In the genomic region with DNA sequence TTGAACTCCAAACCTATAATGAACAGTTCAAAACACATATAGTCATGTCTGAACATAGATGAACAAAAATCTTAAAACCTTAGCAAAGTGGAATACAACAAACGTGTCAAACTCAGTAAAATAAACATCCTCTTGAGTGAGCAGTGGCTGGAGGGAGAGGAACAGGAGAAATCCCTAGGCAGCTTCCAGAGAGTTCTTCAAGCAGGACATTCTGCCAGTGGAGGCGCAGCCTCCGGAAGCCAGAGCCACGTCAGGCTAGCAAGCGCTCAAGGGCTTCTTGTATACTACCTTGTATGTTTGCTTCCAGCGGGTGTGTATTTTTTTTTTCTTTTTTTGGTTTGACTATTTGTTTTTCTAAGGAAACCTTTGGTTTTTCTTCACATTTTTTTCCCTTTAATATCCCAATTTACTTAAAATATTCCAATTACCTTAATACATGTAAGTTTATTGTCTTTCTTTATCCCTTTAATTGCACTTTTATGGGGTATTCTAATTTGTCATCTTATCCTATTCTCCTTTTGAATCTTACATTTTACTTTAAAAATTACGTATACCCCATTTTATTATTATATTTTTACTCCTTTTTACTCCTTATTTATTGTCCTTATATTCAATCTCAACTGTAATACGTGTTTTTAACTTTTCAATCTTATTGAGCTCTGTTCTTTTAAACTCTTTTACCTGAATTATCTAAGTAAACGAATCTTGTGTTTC, we compare ENCODE assay signal across 1 cellular context.
TF ChIP-seq lines count a peak whose summit lies in the region.

No MANE protein-coding gene starts in this region.

TF ChIP-seq in H1, 55 proteins besides CTCF, POLR2A, EP300 and RAD21:
- peak; percentile 68 for TF ChIP-seq TBP (IDR thresholded peaks at IDR 0.05; ENCODE audit: low read depth, low read length)
- TF ChIP-seq, protein P1, sequence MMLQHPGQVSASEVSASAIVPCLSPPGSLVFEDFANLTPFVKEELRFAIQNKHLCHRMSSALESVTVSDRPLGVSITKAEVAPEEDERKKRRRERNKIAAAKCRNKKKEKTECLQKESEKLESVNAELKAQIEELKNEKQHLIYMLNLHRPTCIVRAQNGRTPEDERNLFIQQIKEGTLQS (IDR thresholded peaks at IDR 0.05; ENCODE audit: insufficient read depth, low read depth, low read length), result no peak
TF ChIP-seq in H1: peak in this region for 1.
